In genomic region chr1:166937329-166937728, GRCh38 we compare ENCODE assay signal across 23 cellular contexts. TPM values are rescaled to one million over a fixed set of nuclear protein-coding genes. Genes with fewer than 3 reads are reported as not detected.
DNase-seq lines count a peak whose midpoint lies in the region; ATAC-seq and TF ChIP-seq lines count a peak whose summit lies in the region.
"Had no signal": no experiment of that assay in that cellular context is flagged by ENCODE, and none has a peak within 500 bp of the region (broad histone marks: within the 10 kb centered on the region; RNA-seq: fewer than 3 reads in every experiment).

No MANE protein-coding gene starts in this region.

- no peak overlapping the region for H3K4me3 Mint-ChIP-seq in activated CD8-positive, alpha-beta T cell treated with anti-CD3 and anti-CD28 coated beads for 36 hours
- H3K4me3 Mint-ChIP-seq: CD4-positive, alpha-beta memory T cell had no signal

- intact Hi-C loops in Right ventricle myocardium inferior (cut with DNase I): no loop called here
- intact Hi-C loops in heart left ventricle (cut with DNase I): no loop called here
- intact Hi-C loops in left cardiac atrium (cut with DNase I): no loop called here
- intact Hi-C loops in right cardiac atrium (cut with DNase I): no loop called here
- intact Hi-C loops in activated CD8-positive, alpha-beta T cell treated with anti-CD3 and anti-CD28 coated beads for 36 hours (cut with micrococcal nuclease): no loop called here

- ATAC-seq in Right ventricle myocardium inferior (peak; percentile 85), heart left ventricle (peak; percentile 64 to 92 (median 86)), left cardiac atrium (peak; percentile 52 to 61), right cardiac atrium (peak; percentile 36 to 69), GM21423 (IDR thresholded peaks at IDR 0.05; ENCODE audit: unreplicated experiment) (no peak)
- no peak for ATAC-seq in activated CD8-positive, alpha-beta T cell treated with anti-CD3 and anti-CD28 coated beads for 36 hours

- CTCF ChIA-PET in activated CD8-positive, alpha-beta T cell treated with anti-CD3 and anti-CD28 coated beads for 36 hours (lab: Charles Lee): interaction anchor here (1.4 to 1.9 kb wide), 3 partner anchors 27 to 122 kb away, joined by 3 to 5 read pairs (median 4); no protein-coding TSS in a partner anchor

- H3K27ac ChIP-seq in right atrium auricular region (peak overlapping the region in 1 of 2 donors; percentile 55), heart left ventricle (peak overlapping the region in 5 of 12 donors; percentile 9 to 69 (median 52)), right cardiac atrium (ENCODE audit: low read length) (no peak overlapping the region)
- H3K27ac ChIP-seq: GM23248 had no signal

- H3K9me3 ChIP-seq in right atrium auricular region (no peaks in the 10 kb centered on the region), heart left ventricle (no peaks in the 10 kb centered on the region), right cardiac atrium (ENCODE audit: control insufficient read depth, low read length) (no peaks in the 10 kb centered on the region)

- H3K27me3 ChIP-seq in right atrium auricular region (no peaks in the 10 kb centered on the region), heart left ventricle (no peaks in the 10 kb centered on the region), right cardiac atrium (ENCODE audit: control insufficient read depth, insufficient read depth) (no peaks in the 10 kb centered on the region)

- no peaks in the 10 kb centered on the region for H3K9me3 Mint-ChIP-seq in activated CD8-positive, alpha-beta T cell treated with anti-CD3 and anti-CD28 coated beads for 36 hours
- H3K9me3 Mint-ChIP-seq: CD4-positive, alpha-beta memory T cell had no signal

- DNase-seq in Right ventricle myocardium inferior (ENCODE audit: missing footprints): no peak
- DNase-seq in right atrium auricular region (ENCODE audit: low spot score): no peak
- peak in 2 of 5 donors; percentile 29 to 41 for DNase-seq in heart left ventricle
- DNase-seq in left cardiac atrium: no peak
- DNase-seq in right cardiac atrium: no peak
- DNase-seq in activated CD8-positive, alpha-beta T cell treated with anti-CD3 and anti-CD28 coated beads for 36 hours: no peak
- DNase-seq in stimulated activated CD4-positive, alpha-beta T cell treated with anti-CD3 and anti-CD28 coated beads, Interleukin-4, amount 100 ng/mL, for 24 hours: no peak
- DNase-seq: C1 segment of cervical spinal cord; Calu3; CD4-positive, alpha-beta memory T cell; COR-L47; DMS53; DMS79 treated with DMSO at 0.1 percent for 48 hours; GF-D8; GM23248; H7; HCEC 1CT had no signal

- TF ChIP-seq CTCF in right atrium auricular region (IDR thresholded peaks at IDR 0.05) (no peak), heart left ventricle (IDR thresholded peaks at IDR 0.05) (no peak)
- TF ChIP-seq CTCF in activated CD8-positive, alpha-beta T cell treated with anti-CD3 and anti-CD28 coated beads for 36 hours (IDR thresholded peaks at IDR 0.05): no peak

- H3K4me3 ChIP-seq in right atrium auricular region (no peak overlapping the region), heart left ventricle (no peak overlapping the region), right cardiac atrium (ENCODE audit: low read length) (no peak overlapping the region)
- H3K4me3 ChIP-seq: GM23248 had no signal

- H3K27ac Mint-ChIP-seq in activated CD8-positive, alpha-beta T cell treated with anti-CD3 and anti-CD28 coated beads for 36 hours: no peak overlapping the region
- H3K27ac Mint-ChIP-seq: CD4-positive, alpha-beta memory T cell had no signal

- POLR2A ChIA-PET in activated CD8-positive, alpha-beta T cell treated with anti-CD3 and anti-CD28 coated beads for 36 hours (lab: Charles Lee): no interaction called here

- H3K36me3 ChIP-seq in right atrium auricular region (peaks cover 8% of the 10 kb centered on the region), heart left ventricle (no peaks in the 10 kb centered on the region)

- no peaks in the 10 kb centered on the region for H3K36me3 Mint-ChIP-seq in activated CD8-positive, alpha-beta T cell treated with anti-CD3 and anti-CD28 coated beads for 36 hours (ENCODE audit: low read depth)
- H3K36me3 Mint-ChIP-seq: CD4-positive, alpha-beta memory T cell had no signal

- H3K4me1 Mint-ChIP-seq in activated CD8-positive, alpha-beta T cell treated with anti-CD3 and anti-CD28 coated beads for 36 hours (ENCODE audit: low read depth): peaks cover 12% of the 10 kb centered on the region
- H3K4me1 Mint-ChIP-seq: CD4-positive, alpha-beta memory T cell had no signal

- H3K4me1 ChIP-seq in right atrium auricular region (no peaks in the 10 kb centered on the region), heart left ventricle (peaks cover 0 to 14% (median 0%) of the 10 kb centered on the region in 12 donors), right cardiac atrium (ENCODE audit: control insufficient read depth, insufficient read depth, low read length) (no peaks in the 10 kb centered on the region)

- H3K27me3 Mint-ChIP-seq in activated CD8-positive, alpha-beta T cell treated with anti-CD3 and anti-CD28 coated beads for 36 hours: peaks cover 5% of the 10 kb centered on the region

- 46 to 55% (median 48%) methylated on average over 4 of the region's 4 CpGs for WGBS in heart left ventricle, 4 donors
- WGBS in right cardiac atrium: 55% methylated on average over 4 of the region's 4 CpGs

- TF ChIP-seq POLR2A in heart left ventricle (IDR thresholded peaks at IDR 0.05): no peak

RNA-seq across cellular contexts. Expression of gene ILDR2, which starts 38.0 kb away (rescaled TPM):
- total RNA-seq in Right ventricle myocardium inferior (1.8 TPM), right atrium auricular region (10 to 100 TPM in 1 of 2 donors, 1 to 10 TPM in 1; 7.3 to 23.2 TPM), heart left ventricle (10 to 100 TPM in 2 of 9 donors, 1 to 10 TPM in 7; 3.2 to 12.4 (median 6.3) TPM), left cardiac atrium (1 to 10 TPM; 3.2 to 7.3 TPM), right cardiac atrium (10 to 100 TPM in 1 of 4 donors, 1 to 10 TPM in 3; 3.3 to 13.7 (median 4.4) TPM)
- polyA plus RNA-seq in heart left ventricle (1 to 10 TPM in 1 of 2 donors, under 1 TPM in 1; 0.84 to 3.4 TPM), right cardiac atrium (0.95 TPM)
- total RNA-seq in activated CD8-positive, alpha-beta T cell treated with anti-CD3 and anti-CD28 coated beads for 36 hours: 10 to 100 TPM; 14.3 to 15.1 TPM
- total RNA-seq: A673, GM23248 had no signal
- polyA plus RNA-seq: BJ, GM23248 had no signal

RNA-seq across cellular contexts. Expression of gene MAEL, which starts 51.8 kb away (rescaled TPM):
- 0.87 TPM for total RNA-seq in Right ventricle myocardium inferior
- 1 to 10 TPM; 6.7 to 8.5 TPM for total RNA-seq in right atrium auricular region
- 1 to 10 TPM; 1.6 to 6.8 (median 3.4) TPM for total RNA-seq in heart left ventricle
- polyA plus RNA-seq in heart left ventricle: 1 to 10 TPM in 1 of 2 donors, under 1 TPM in 1; 0.62 to 1.5 TPM
- total RNA-seq in left cardiac atrium: 1 to 10 TPM; 2.9 to 5.8 TPM
- 1 to 10 TPM; 3.2 to 7.5 (median 5.2) TPM for total RNA-seq in right cardiac atrium
- polyA plus RNA-seq in right cardiac atrium: 3.9 TPM
- total RNA-seq in activated CD8-positive, alpha-beta T cell treated with anti-CD3 and anti-CD28 coated beads for 36 hours: under 1 TPM in 1 of 2 experiments, not detected in 1; 0.29 TPM
- total RNA-seq: A172; A673; Calu3; CD4-positive, alpha-beta memory T cell; G401; GM23248; H1; H7 had no signal
- polyA plus RNA-seq: BJ; CD4-positive, alpha-beta memory T cell; GM23248 had no signal

Comparison
In these comparisons a context has a peak if more than half of its experiments do, and no peak if none do; other contexts are left out.
1. ATAC-seq: peak in Right ventricle myocardium inferior (single experiment), heart left ventricle (4 of 4), left cardiac atrium (2 of 2) and right cardiac atrium (2 of 2); none in activated CD8-positive, alpha-beta T cell treated with anti-CD3 and anti-CD28 coated beads for 36 hours (single experiment) and GM21423 (single experiment).